Comparison of ENCODE assay signal across 7 cellular contexts in genomic region chr12:106759526-106760183, GRCh38. TPM values are rescaled to one million over a fixed set of nuclear protein-coding genes. Genes with fewer than 3 reads are reported as not detected.
A peak's percentile ranks its signal among the peaks of the same experiment; 100 is the strongest.
DNase-seq lines count a peak whose midpoint lies in the region; ATAC-seq and TF ChIP-seq lines count a peak whose summit lies in the region.

No MANE protein-coding gene starts in this region.

- H3K27ac Mint-ChIP-seq in dendritic cell treated with granulocyte-macrophage colony-stimulating factor and Interleukin-4, amounts not matched to agents 40 ng/mL and 50 ng/mL, for 4 days: peak overlapping the region; percentile 84

- H3K4me1 Mint-ChIP-seq in dendritic cell treated with granulocyte-macrophage colony-stimulating factor and Interleukin-4, amounts not matched to agents 40 ng/mL and 50 ng/mL, for 4 days (ENCODE audit: low read depth): peaks cover 26% of the 10 kb centered on the region

- H3K4me1 ChIP-seq in spleen: peaks cover 0 to 21% (median 19%) of the 10 kb centered on the region in 6 donors

- H3K9me3 ChIP-seq in spleen: no peaks in the 10 kb centered on the region

- ATAC-seq in GM19395 (IDR thresholded peaks at IDR 0.05; ENCODE audit: unreplicated experiment): peak; percentile 50
- peak; percentile 7 for ATAC-seq in HG03103 (IDR thresholded peaks at IDR 0.05; ENCODE audit: low read depth, unreplicated experiment)

- H3K27me3 ChIP-seq in spleen (replicated peaks in 1 of 7) (peaks cover 0 to under 1% (median 0%) of the 10 kb centered on the region in 7 donors), brain microvascular endothelial cell (replicated peaks) (no peaks in the 10 kb centered on the region)

- no peaks in the 10 kb centered on the region for H3K36me3 Mint-ChIP-seq in dendritic cell treated with granulocyte-macrophage colony-stimulating factor and Interleukin-4, amounts not matched to agents 40 ng/mL and 50 ng/mL, for 4 days (ENCODE audit: low read depth)

- no peak for TF ChIP-seq POLR2A in spleen (IDR thresholded peaks at IDR 0.05)

- DNase-seq in spleen (no peak), brain microvascular endothelial cell (no peak), NCI-H187 treated with DMSO at 0.1 percent for 48 hours (lab: John Stamatoyannopoulos, UW) (no peak)
- no peak for DNase-seq in stimulated activated CD8-positive, alpha-beta memory T cell treated with anti-CD3 and anti-CD28 coated beads, Interleukin-4, amount 100 ng/mL, for 48 hours

- 72 to 76% (median 74%) methylated on average over 7 of the region's 7 CpGs for WGBS in spleen, 5 donors

- no peak for TF ChIP-seq CTCF in spleen (IDR thresholded peaks at IDR 0.05 in 8 of 11, conservative IDR thresholded peaks at IDR 0.05 in 3 of 11)
- no peak for TF ChIP-seq CTCF in brain microvascular endothelial cell (IDR thresholded peaks at IDR 0.05; ENCODE audit: low read depth, low read length, missing control alignments)

- H3K36me3 ChIP-seq in spleen: no peaks in the 10 kb centered on the region
- no peaks in the 10 kb centered on the region for H3K36me3 ChIP-seq in brain microvascular endothelial cell (replicated peaks)

- H3K27ac ChIP-seq in spleen (peak overlapping the region in 7 of 8 donors; percentile 29 to 87 (median 71)), brain microvascular endothelial cell (no peak overlapping the region)

- peak overlapping the region in 2 of 8 donors; percentile 16 to 41 for H3K4me3 ChIP-seq in spleen
- no peak overlapping the region for H3K4me3 ChIP-seq in brain microvascular endothelial cell (ENCODE audit: low read depth, low read length)

- in situ Hi-C loops in brain microvascular endothelial cell (cut with HindIII; ENCODE audit: low pct_ligation_motif_present, low sequenced_read_pairs): no loop called here

- intact Hi-C loops in dendritic cell treated with granulocyte-macrophage colony-stimulating factor and Interleukin-4, amounts not matched to agents 40 ng/mL and 50 ng/mL, for 4 days (cut with micrococcal nuclease): no loop called here
- intact Hi-C loops in spleen (cut with DNase I; ENCODE audit: low total_unique reads): no loop called here

- peak overlapping the region; percentile 55 for H3K4me3 Mint-ChIP-seq in dendritic cell treated with granulocyte-macrophage colony-stimulating factor and Interleukin-4, amounts not matched to agents 40 ng/mL and 50 ng/mL, for 4 days

- peaks cover 8% of the 10 kb centered on the region for H3K27me3 Mint-ChIP-seq in dendritic cell treated with granulocyte-macrophage colony-stimulating factor and Interleukin-4, amounts not matched to agents 40 ng/mL and 50 ng/mL, for 4 days

- no peaks in the 10 kb centered on the region for H3K9me3 Mint-ChIP-seq in dendritic cell treated with granulocyte-macrophage colony-stimulating factor and Interleukin-4, amounts not matched to agents 40 ng/mL and 50 ng/mL, for 4 days

RNA-seq across cellular contexts. Expression of gene RIC8B, which starts 14.8 kb away (rescaled TPM):
- total RNA-seq in spleen: 10 to 100 TPM in 6 of 7 donors, 1 to 10 TPM in 1; 7.9 to 21.3 (median 17.9) TPM
- polyA plus RNA-seq in spleen: 1 to 10 TPM; 1.9 to 3.9 (median 2.4) TPM
